Comparison of ENCODE assay signal across 13 cellular contexts in the genomic region with DNA sequence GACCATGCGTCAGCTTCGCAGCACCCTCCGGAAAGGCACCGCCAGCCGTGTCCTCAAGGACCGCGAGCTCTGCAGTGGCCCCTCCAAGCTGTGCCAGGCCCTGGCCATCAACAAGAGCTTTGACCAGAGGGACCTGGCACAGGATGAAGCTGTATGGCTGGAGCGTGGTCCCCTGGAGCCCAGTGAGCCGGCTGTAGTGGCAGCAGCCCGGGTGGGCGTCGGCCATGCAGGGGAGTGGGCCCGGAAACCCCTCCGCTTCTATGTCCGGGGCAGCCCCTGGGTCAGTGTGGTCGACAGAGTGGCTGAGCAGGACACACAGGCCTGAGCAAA. TPM values are rescaled to one million over a fixed set of nuclear protein-coding genes. Genes with fewer than 3 reads are reported as not detected.
DNase-seq lines count a peak whose midpoint lies in the region; ATAC-seq and TF ChIP-seq lines count a peak whose summit lies in the region.
"Had no signal": no experiment of that assay in that cellular context is flagged by ENCODE, and none has a peak within 500 bp of the region (broad histone marks: within the 10 kb centered on the region; RNA-seq: fewer than 3 reads in every experiment).

No MANE protein-coding gene starts in this region.

- no peak overlapping the region for H3K4me3 Mint-ChIP-seq in activated T-helper 2 cell treated with anti-CD3 and anti-CD28 coated beads, Interferon-gamma antibody, Interleukin-2, Interleukin-4, amounts not matched to agents 10 μg/mL and 5 μg/mL and 100 μg/mL, durations not matched to agents 14 hours and 24 hours and 36 hours (ENCODE audit: low read depth)

- H3K27me3 ChIP-seq in SK-N-SH (ENCODE audit: insufficient read depth) (no peaks in the 10 kb centered on the region), layer of hippocampus (ENCODE audit: control insufficient read depth, insufficient read depth, low read length) (no peaks in the 10 kb centered on the region)
- H3K27me3 ChIP-seq: brain microvascular endothelial cell, neural progenitor cell had no signal

- CTCF ChIA-PET in SK-N-SH (lab: Yijun Ruan, JAX), result interaction anchor here (7.6 to 27.8 kb wide), 2 partner anchors 11 to 20 kb away, joined by 45 to 793 read pairs; a partner anchor contains a TSS

- H3K79me2 ChIP-seq in SK-N-SH (ENCODE audit: insufficient read depth), result peaks cover 4% of the 10 kb centered on the region; the same call in 1 of the 2 replicates

- TF ChIP-seq CTCF in SK-N-SH (IDR thresholded peaks at IDR 0.05), result no peak

- no peak for TF ChIP-seq RAD21 in SK-N-SH (IDR thresholded peaks at IDR 0.05; ENCODE audit: low read length)

- H3K9me3 ChIP-seq in SK-N-SH, result no peaks in the 10 kb centered on the region

- H2AFZ ChIP-seq in SK-N-SH (ENCODE audit: low read depth), result no peak overlapping the region
- H2AFZ ChIP-seq: neural progenitor cell had no signal

- 85% methylated on average over 12 of the region's 16 CpGs for WGBS in SK-N-SH (ENCODE audit: low lambda C conversion rate)

- peak overlapping the region in 1 of 2 experiments; percentile 72; a peak in 2 of 4 replicates for H3K27ac ChIP-seq in SK-N-SH (ENCODE audit: low read depth in 2 of 2, low read length in 1 of 2)
- H3K27ac ChIP-seq in layer of hippocampus (ENCODE audit: low read depth, low read length), result peak overlapping the region; percentile 52
- H3K27ac ChIP-seq in substantia nigra (ENCODE audit: low read depth, low read length, poor library complexity, severe bottlenecking), result peak overlapping the region; percentile 30
- H3K27ac ChIP-seq: neural progenitor cell had no signal

- H3K4me1 Mint-ChIP-seq in activated T-helper 2 cell treated with anti-CD3 and anti-CD28 coated beads, Interferon-gamma antibody, Interleukin-2, Interleukin-4, amounts not matched to agents 10 μg/mL and 5 μg/mL and 100 μg/mL, durations not matched to agents 14 hours and 24 hours and 36 hours (ENCODE audit: low read depth), result peaks cover 15% of the 10 kb centered on the region

- no peaks in the 10 kb centered on the region for H3K9me3 Mint-ChIP-seq in activated T-helper 2 cell treated with anti-CD3 and anti-CD28 coated beads, Interferon-gamma antibody, Interleukin-2, Interleukin-4, amounts not matched to agents 10 μg/mL and 5 μg/mL and 100 μg/mL, durations not matched to agents 14 hours and 24 hours and 36 hours
- H3K9me3 Mint-ChIP-seq: neural progenitor cell; stimulated activated naive CD8-positive, alpha-beta T cell treated with anti-CD3 and anti-CD28 coated beads, Interleukin-15, amount 100 ng/mL, for 72 hours had no signal

- peaks cover 2 to 17% of the 10 kb centered on the region in 2 experiments; a peak in 3 of 4 replicates for H3K4me1 ChIP-seq in SK-N-SH (ENCODE audit: control insufficient read depth in 1 of 2, insufficient read depth in 2 of 2, low read depth in 1 of 2, low read length in 1 of 2)
- H3K4me1 ChIP-seq: neural progenitor cell had no signal

- peaks cover 21% of the 10 kb centered on the region for H4K20me1 ChIP-seq in SK-N-SH (ENCODE audit: insufficient read depth)

- ATAC-seq in SK-N-SH treated with all-trans-retinoic acid at 6 μM for 48 hours, result no peak
- ATAC-seq in HG02642 (IDR thresholded peaks at IDR 0.05; ENCODE audit: poor library complexity, unreplicated experiment), result no peak
- no peak for ATAC-seq in GM21529 (IDR thresholded peaks at IDR 0.05; ENCODE audit: unreplicated experiment)

- H3K36me3 ChIP-seq in SK-N-SH (replicated peaks in 1 of 2; ENCODE audit: control insufficient read depth in 1 of 2, insufficient read depth in 2 of 2, low read length in 1 of 2), result peaks cover 6 to 46% of the 10 kb centered on the region in 2 experiments
- H3K36me3 ChIP-seq: neural progenitor cell had no signal

- H3K9ac ChIP-seq in SK-N-SH, result 0 out of 2 replicates have a peak overlapping the region, but pooled peaks have one; percentile 22
- H3K9ac ChIP-seq: neural progenitor cell had no signal

- no peak overlapping the region for H3K4me3 ChIP-seq in SK-N-SH (ENCODE audit: low read depth in 2 of 2, low read length in 1 of 2)
- H3K4me3 ChIP-seq: neural progenitor cell had no signal

- H3K36me3 Mint-ChIP-seq in activated T-helper 2 cell treated with anti-CD3 and anti-CD28 coated beads, Interferon-gamma antibody, Interleukin-2, Interleukin-4, amounts not matched to agents 10 μg/mL and 5 μg/mL and 100 μg/mL, durations not matched to agents 14 hours and 24 hours and 36 hours (ENCODE audit: low read depth), result peaks cover 42% of the 10 kb centered on the region

- no peaks in the 10 kb centered on the region for H3K27me3 Mint-ChIP-seq in activated T-helper 2 cell treated with anti-CD3 and anti-CD28 coated beads, Interferon-gamma antibody, Interleukin-2, Interleukin-4, amounts not matched to agents 10 μg/mL and 5 μg/mL and 100 μg/mL, durations not matched to agents 14 hours and 24 hours and 36 hours (ENCODE audit: low read depth)
- H3K27me3 Mint-ChIP-seq: stimulated activated naive CD8-positive, alpha-beta T cell treated with anti-CD3 and anti-CD28 coated beads, Interleukin-15, amount 100 ng/mL, for 72 hours had no signal

- POLR2A ChIA-PET in SK-N-SH (lab: Yijun Ruan, JAX), result no interaction called here

- H3K9me2 ChIP-seq in SK-N-SH, result no peaks in the 10 kb centered on the region

- DNase-seq in SK-N-SH, result no peak
- DNase-seq in activated T-helper 2 cell treated with anti-CD3 and anti-CD28 coated beads, Interferon-gamma antibody, Interleukin-2, Interleukin-4, amounts not matched to agents 10 μg/mL and 5 μg/mL and 100 μg/mL, durations not matched to agents 14 hours and 24 hours and 36 hours (ENCODE audit: low spot score), result no peak
- no peak for DNase-seq in substantia nigra (lab: John Stamatoyannopoulos, UW)
- DNase-seq in NCI-H446 (lab: John Stamatoyannopoulos, UW), result no peak
- DNase-seq: DMS 273 treated with DMSO at 0.1 percent for 48 hours, NCI-H2107 had no signal

- no peak for TF ChIP-seq EP300 in SK-N-SH (IDR thresholded peaks at IDR 0.05; ENCODE audit: borderline replicate concordance in 1 of 2, low read depth in 1 of 2, low read length in 1 of 2)

- H3K27ac Mint-ChIP-seq in activated T-helper 2 cell treated with anti-CD3 and anti-CD28 coated beads, Interferon-gamma antibody, Interleukin-2, Interleukin-4, amounts not matched to agents 10 μg/mL and 5 μg/mL and 100 μg/mL, durations not matched to agents 14 hours and 24 hours and 36 hours, result peak overlapping the region; percentile 71
- H3K27ac Mint-ChIP-seq: neural progenitor cell had no signal

- intact Hi-C loops in activated T-helper 2 cell treated with anti-CD3 and anti-CD28 coated beads, Interferon-gamma antibody, Interleukin-2, Interleukin-4, amounts not matched to agents 10 μg/mL and 5 μg/mL and 100 μg/mL, durations not matched to agents 14 hours and 24 hours and 36 hours (cut with micrococcal nuclease), result no loop called here

- H3K4me2 ChIP-seq in SK-N-SH, result peak overlapping the region; percentile 56; the same call in 1 of the 2 replicates
- H3K4me2 ChIP-seq: neural progenitor cell had no signal

- H3F3A ChIP-seq in SK-N-SH (replicated peaks; ENCODE audit: insufficient read depth), result peaks cover 20% of the 10 kb centered on the region

TF ChIP-seq in SK-N-SH treated with all-trans-retinoic acid at 6 μM for 48 hours, 23 proteins besides CTCF, POLR2A, EP300 and RAD21 (continues in another document):
- TF ChIP-seq ZFP3 (CRISPR knock-in tag; IDR thresholded peaks at IDR 0.05), result no peak
- TF ChIP-seq RARB (CRISPR knock-in tag; IDR thresholded peaks at IDR 0.05), result no peak

RNA-seq across cellular contexts. Expression of a gene that starts 7.4 kb away (rescaled TPM):
- 93.3 and 98.3 TPM in 2 replicates for polyA plus RNA-seq in SK-N-SH (2012; rRNA removed)
- polyA plus RNA-seq in SK-N-SH (2012; cell fraction: cytosol; rRNA removed), result 46.5 and 72.7 TPM in 2 replicates
- polyA plus RNA-seq in SK-N-SH (2012; cell fraction: nucleus; rRNA removed), result 42.9 and 60.4 TPM in 2 replicates
- 77.7 and 78.6 TPM in 2 replicates for total RNA-seq in activated T-helper 2 cell treated with anti-CD3 and anti-CD28 coated beads, Interferon-gamma antibody, Interleukin-2, Interleukin-4, amounts not matched to agents 10 μg/mL and 5 μg/mL and 100 μg/mL, durations not matched to agents 14 hours and 24 hours and 36 hours

RNA-seq across cellular contexts. Expression of a gene that starts 13.0 kb away (rescaled TPM):
- 49.1 and 54.1 TPM in 2 replicates for polyA plus RNA-seq in SK-N-SH (2012; rRNA removed)
- polyA plus RNA-seq in SK-N-SH (2012; cell fraction: cytosol; rRNA removed), result 13.4 and 21.3 TPM in 2 replicates
- polyA plus RNA-seq in SK-N-SH (2012; cell fraction: nucleus; rRNA removed), result 312 and 381 TPM in 2 replicates
- total RNA-seq in activated T-helper 2 cell treated with anti-CD3 and anti-CD28 coated beads, Interferon-gamma antibody, Interleukin-2, Interleukin-4, amounts not matched to agents 10 μg/mL and 5 μg/mL and 100 μg/mL, durations not matched to agents 14 hours and 24 hours and 36 hours, result 1.2 and 1.6 TPM in 2 replicates

RNA-seq across cellular contexts. Expression of a gene that starts 31.8 kb away (rescaled TPM):
- polyA plus RNA-seq in SK-N-SH (2012; rRNA removed), result 61.9 and 73.4 TPM in 2 replicates
- polyA plus RNA-seq in SK-N-SH (2012; cell fraction: cytosol; rRNA removed), result 64.6 and 70.4 TPM in 2 replicates
- 26.6 and 34.7 TPM in 2 replicates for polyA plus RNA-seq in SK-N-SH (2012; cell fraction: nucleus; rRNA removed)
- total RNA-seq in activated T-helper 2 cell treated with anti-CD3 and anti-CD28 coated beads, Interferon-gamma antibody, Interleukin-2, Interleukin-4, amounts not matched to agents 10 μg/mL and 5 μg/mL and 100 μg/mL, durations not matched to agents 14 hours and 24 hours and 36 hours, result 77.5 and 83.1 TPM in 2 replicates

RNA-seq across cellular contexts. Expression of a gene that starts 32.0 kb away (rescaled TPM):
- 43.0 and 54.5 TPM in 2 replicates for polyA plus RNA-seq in SK-N-SH (2012; rRNA removed)
- 41.7 and 43.1 TPM in 2 replicates for polyA plus RNA-seq in SK-N-SH (2012; cell fraction: cytosol; rRNA removed)
- polyA plus RNA-seq in SK-N-SH (2012; cell fraction: nucleus; rRNA removed), result 15.9 and 21.8 TPM in 2 replicates
- 64.8 and 67.3 TPM in 2 replicates for total RNA-seq in activated T-helper 2 cell treated with anti-CD3 and anti-CD28 coated beads, Interferon-gamma antibody, Interleukin-2, Interleukin-4, amounts not matched to agents 10 μg/mL and 5 μg/mL and 100 μg/mL, durations not matched to agents 14 hours and 24 hours and 36 hours

RNA-seq across cellular contexts. Expression of a gene that starts 53.1 kb away (rescaled TPM):
- 6.7 and 22.2 TPM in 2 replicates for polyA plus RNA-seq in SK-N-SH (2012; rRNA removed)
- 9.0 and 14.0 TPM in 2 replicates for polyA plus RNA-seq in SK-N-SH (2012; cell fraction: cytosol; rRNA removed)
- polyA plus RNA-seq in SK-N-SH (2012; cell fraction: nucleus; rRNA removed), result 36.4 and 37.0 TPM in 2 replicates
- 53.0 and 57.1 TPM in 2 replicates for total RNA-seq in activated T-helper 2 cell treated with anti-CD3 and anti-CD28 coated beads, Interferon-gamma antibody, Interleukin-2, Interleukin-4, amounts not matched to agents 10 μg/mL and 5 μg/mL and 100 μg/mL, durations not matched to agents 14 hours and 24 hours and 36 hours
